8 cellular contexts compared by ENCODE assay signal in the genomic region with DNA sequence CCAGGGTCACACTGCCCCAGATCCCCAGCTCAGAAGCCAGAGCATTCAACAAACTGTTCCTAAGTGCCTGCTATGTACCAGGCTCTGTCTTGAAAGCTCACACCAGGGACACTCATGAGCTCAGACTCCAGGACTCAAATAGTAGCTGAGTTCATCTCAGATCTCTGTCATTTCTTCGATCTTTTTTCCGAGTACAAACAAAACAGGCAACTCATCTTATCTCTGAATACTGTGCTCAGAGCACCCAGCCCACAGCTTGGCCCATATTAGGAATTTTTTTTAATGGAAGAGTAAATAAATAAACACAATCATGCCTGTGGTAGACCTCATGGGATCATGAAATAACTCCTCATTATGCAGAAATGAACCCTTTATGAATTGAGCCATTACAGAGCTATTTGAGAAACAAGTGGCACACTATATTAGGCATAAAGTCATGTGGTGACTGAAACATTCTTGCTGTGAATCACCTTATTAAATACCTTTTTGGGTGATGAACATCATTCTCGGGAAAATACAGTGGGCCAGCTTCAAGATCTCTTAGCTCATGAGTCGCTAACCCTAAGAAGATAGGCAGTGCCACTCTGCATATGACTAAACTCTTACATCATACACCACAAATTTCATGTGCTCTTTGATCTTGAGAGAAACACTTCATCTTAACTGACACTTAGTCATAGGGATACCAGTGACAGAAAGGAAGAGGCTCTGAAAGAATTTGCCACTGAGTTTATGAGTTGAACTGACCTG. TPM values are rescaled to one million over a fixed set of nuclear protein-coding genes. Genes with fewer than 3 reads are reported as not detected.
A peak's percentile ranks its signal among the peaks of the same experiment; 100 is the strongest.
DNase-seq lines count a peak whose midpoint lies in the region; ATAC-seq and TF ChIP-seq lines count a peak whose summit lies in the region.

No MANE protein-coding gene starts in this region.

- H3K9me3 ChIP-seq in adrenal gland (replicated peaks in 1 of 3) (no peaks in the 10 kb centered on the region), lung (ENCODE audit: control insufficient read depth in 2 of 2, insufficient read depth in 1 of 2, low read length in 1 of 2) (no peaks in the 10 kb centered on the region)

- peak; percentile 54 for DNase-seq in DMS53 treated with DMSO at 0.1 percent for 48 hours (lab: John Stamatoyannopoulos, UW; ENCODE audit: unreplicated experiment)
- DNase-seq in adrenal gland, result peak; percentile 29 to 58 (median 44)
- DNase-seq in lung (ENCODE audit: low spot score), result no peak
- no peak for DNase-seq in NCI-H2196 (lab: John Stamatoyannopoulos, UW; ENCODE audit: unreplicated experiment)
- DNase-seq in NCI-H1048 (lab: John Stamatoyannopoulos, UW), result no peak
- no peak for DNase-seq in stimulated activated CD4-positive, alpha-beta T cell treated with anti-CD3 and anti-CD28 coated beads, Interleukin-4, amount 100 ng/mL, for 4 hours

- no peak for TF ChIP-seq POLR2A in adrenal gland (IDR thresholded peaks at IDR 0.05)

- H3K4me1 ChIP-seq in adrenal gland (replicated peaks in 1 of 2) (peaks cover 0 to 5% of the 10 kb centered on the region in 2 donors), lung (ENCODE audit: control insufficient read depth in 2 of 2, insufficient read depth in 2 of 2, low read length in 2 of 2) (peaks cover 3 to 5% of the 10 kb centered on the region in 2 donors)

- H3K36me3 ChIP-seq in adrenal gland (replicated peaks in 1 of 2), result no peaks in the 10 kb centered on the region
- no peaks in the 10 kb centered on the region for H3K36me3 ChIP-seq in lung (ENCODE audit: control insufficient read depth in 2 of 2, insufficient read depth in 2 of 2, low read length in 2 of 2)

- H3K27me3 ChIP-seq in adrenal gland, result no peaks in the 10 kb centered on the region
- no peaks in the 10 kb centered on the region for H3K27me3 ChIP-seq in lung (ENCODE audit: control insufficient read depth, insufficient read depth)

- whole genome bisulfite sequencing in adrenal gland, 4 donors, result 46 to 58% (median 50%) methylated on average over 4 of the region's 4 CpGs
- WGBS in lung, 2 donors, result 65 to 78% methylated on average over 4 of the region's 4 CpGs

- TF ChIP-seq CTCF in adrenal gland (IDR thresholded peaks at IDR 0.05), result no peak
- TF ChIP-seq CTCF in lung (IDR thresholded peaks at IDR 0.05; ENCODE audit: control extremely low read depth, extremely low read depth), result no peak

- H3K27ac ChIP-seq in adrenal gland (peak overlapping the region in 2 of 5 donors; percentile 23 to 65), lung (ENCODE audit: low read depth in 1 of 2, low read length in 1 of 2) (peak overlapping the region in 1 of 2 donors; percentile 17)

- peak; percentile 91 for ATAC-seq in GM21447 (IDR thresholded peaks at IDR 0.05; ENCODE audit: unreplicated experiment)
- peak; percentile 98 for ATAC-seq in HG03575 (IDR thresholded peaks at IDR 0.05; ENCODE audit: extremely low read depth, insufficient number of reproducible peaks, low FRiP score, unreplicated experiment)
- ATAC-seq in lung (ENCODE audit: insufficient read depth, low FRiP score), result peak; percentile 41

- intact Hi-C loops in adrenal gland (cut with DNase I), result no loop called here

- H3K4me3 ChIP-seq in adrenal gland (no peak overlapping the region), lung (no peak overlapping the region)

RNA-seq across cellular contexts. Expression of a gene that starts 9.9 kb away (rescaled TPM):
- 1 to 10 TPM in 5 of 8 donors, under 1 TPM in 3; 0.69 to 3.8 (median 1.1) TPM for total RNA-seq in adrenal gland
- 1 to 10 TPM in 2 of 3 donors, under 1 TPM in 1; 0.60 to 3.4 (median 2.1) TPM for polyA plus RNA-seq in adrenal gland
- total RNA-seq in lung, result 10 to 100 TPM in 1 of 2 donors, 1 to 10 TPM in 1; 1.3 to 14.3 TPM
- polyA plus RNA-seq in lung, result 1 to 10 TPM; 2.7 to 7.2 TPM

Comparison
In these comparisons a context has a peak if more than half of its experiments do, and no peak if none do; other contexts are left out.
1. DNase-seq: peak in DMS53 treated with DMSO at 0.1 percent for 48 hours (single experiment) and adrenal gland (7 of 7); none in lung (single experiment), NCI-H2196 (single experiment), NCI-H1048 (single experiment) and stimulated activated CD4-positive, alpha-beta T cell treated with anti-CD3 and anti-CD28 coated beads, Interleukin-4, amount 100 ng/mL, for 4 hours (0 of 2).
2. ATAC-seq: peak in every context shown above with its lines; median percentile 98 in HG03575; 91 in GM21447; 41 in lung.